15 cellular contexts compared by ENCODE assay signal in the genomic region with DNA sequence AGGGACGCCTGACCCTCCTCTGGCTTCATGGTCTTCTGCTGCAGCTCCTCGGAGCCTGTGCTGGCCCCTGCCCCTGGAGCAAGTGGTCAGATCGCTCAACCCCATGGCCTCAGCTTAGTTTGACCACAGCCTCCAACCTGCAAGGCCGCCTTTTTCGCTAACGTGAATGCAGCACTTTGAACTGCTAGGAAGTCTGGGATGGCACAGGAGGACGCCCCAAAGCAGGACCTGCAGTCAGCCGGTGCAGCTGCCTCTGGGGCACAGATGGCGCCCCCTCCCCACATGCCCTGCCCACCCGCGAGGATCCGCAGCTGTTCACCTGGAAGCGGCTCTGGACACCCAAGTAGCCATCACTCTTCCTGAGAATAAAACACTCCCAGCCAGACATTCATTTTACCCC.
DNase-seq lines count a peak whose midpoint lies in the region; ATAC-seq and TF ChIP-seq lines count a peak whose summit lies in the region.
"Had no signal": no experiment of that assay in that cellular context is flagged by ENCODE, and none has a peak within 500 bp of the region (broad histone marks: within the 10 kb centered on the region; RNA-seq: fewer than 3 reads in every experiment).

No MANE protein-coding gene starts in this region.

- H3K4me3 ChIP-seq in H7 (ENCODE audit: insufficient read depth, low read depth, low read length) (no peak overlapping the region), neural progenitor cell (no peak overlapping the region), heart right ventricle (no peak overlapping the region), colonic mucosa (no peak overlapping the region)
- H3K4me3 ChIP-seq: BLaER1 treated with 17β-estradiol and CSF1 and Interleukin-3, amounts not matched to agents 10 nM and 100 nM; GM23338; HAP-1 had no signal

- H3K4me1 ChIP-seq in neural progenitor cell (no peaks in the 10 kb centered on the region), heart right ventricle (no peaks in the 10 kb centered on the region), colonic mucosa (no peaks in the 10 kb centered on the region)
- H3K4me1 ChIP-seq: HAP-1 had no signal

- H3K4me1 Mint-ChIP-seq in brain (peaks cover 69% of the 10 kb centered on the region), neural progenitor cell (peaks cover 45% of the 10 kb centered on the region)
- H3K4me1 Mint-ChIP-seq: CD4-positive, CD25-positive, alpha-beta regulatory T cell; GM23338 had no signal

- H3K9me3 Mint-ChIP-seq in brain = peaks cover 0 to 4% (median 0%) of the 10 kb centered on the region in 5 experiments
- H3K9me3 Mint-ChIP-seq in neural progenitor cell = no peaks in the 10 kb centered on the region
- H3K9me3 Mint-ChIP-seq: CD4-positive, CD25-positive, alpha-beta regulatory T cell had no signal

- no peak for TF ChIP-seq CTCF in brain (conservative IDR thresholded peaks at IDR 0.05)
- TF ChIP-seq CTCF in neural progenitor cell (IDR thresholded peaks at IDR 0.05) = no peak
- no peak for TF ChIP-seq CTCF in heart right ventricle (IDR thresholded peaks at IDR 0.05)
- TF ChIP-seq CTCF in colonic mucosa (IDR thresholded peaks at IDR 0.05) = no peak

- H4K20me1 ChIP-seq in neural progenitor cell (ENCODE audit: low read depth) = no peaks in the 10 kb centered on the region
- H4K20me1 ChIP-seq: BLaER1 treated with 17β-estradiol and CSF1 and Interleukin-3, amounts not matched to agents 10 nM and 100 nM had no signal

- H3K36me3 ChIP-seq in H7 (replicated peaks; ENCODE audit: control insufficient read depth, insufficient read depth, low read length) = no peaks in the 10 kb centered on the region
- H3K36me3 ChIP-seq in neural progenitor cell = no peaks in the 10 kb centered on the region
- no peaks in the 10 kb centered on the region for H3K36me3 ChIP-seq in heart right ventricle
- H3K36me3 ChIP-seq in colonic mucosa = no peaks in the 10 kb centered on the region
- H3K36me3 ChIP-seq: BLaER1 treated with 17β-estradiol and CSF1 and Interleukin-3, amounts not matched to agents 10 nM and 100 nM; HAP-1 had no signal

- no peak overlapping the region for H3K4me2 ChIP-seq in neural progenitor cell
- H3K4me2 ChIP-seq: BLaER1 treated with 17β-estradiol and CSF1 and Interleukin-3, amounts not matched to agents 10 nM and 100 nM; GM23338 had no signal

- H2AFZ ChIP-seq in neural progenitor cell (replicated peaks) = no peak overlapping the region
- H2AFZ ChIP-seq: GM23338 had no signal

- H3K27me3 ChIP-seq in H7 (ENCODE audit: control insufficient read depth, insufficient read depth, low read length) (no peaks in the 10 kb centered on the region), neural progenitor cell (no peaks in the 10 kb centered on the region), heart right ventricle (peaks cover 0 to 8% (median 4%) of the 10 kb centered on the region in 7 donors), colonic mucosa (no peaks in the 10 kb centered on the region)
- H3K27me3 ChIP-seq: BLaER1 treated with 17β-estradiol and CSF1 and Interleukin-3, amounts not matched to agents 10 nM and 100 nM had no signal

- 77 to 83% methylated on average over 13 of the region's 13 CpGs for WGBS in heart right ventricle, 2 donors

- no peaks in the 10 kb centered on the region for H3K79me2 ChIP-seq in neural progenitor cell (ENCODE audit: low read depth)

- H3K9ac ChIP-seq in neural progenitor cell (no peak overlapping the region), colonic mucosa (ENCODE audit: low read depth in 2 of 2, low read length in 2 of 2) (no peak overlapping the region)
- H3K9ac ChIP-seq: BLaER1 treated with 17β-estradiol and CSF1 and Interleukin-3, amounts not matched to agents 10 nM and 100 nM had no signal

- no peaks in the 10 kb centered on the region for H3K9me3 ChIP-seq in neural progenitor cell (ENCODE audit: low read depth)
- no peaks in the 10 kb centered on the region for H3K9me3 ChIP-seq in heart right ventricle
- no peaks in the 10 kb centered on the region for H3K9me3 ChIP-seq in colonic mucosa
- H3K9me3 ChIP-seq: BLaER1 treated with 17β-estradiol and CSF1 and Interleukin-3, amounts not matched to agents 10 nM and 100 nM; HAP-1 had no signal

- DNase-seq in H7 = peak; percentile 47
- peak; percentile 43 for DNase-seq in NCI-H524 treated with DMSO at 0.1 percent for 48 hours (lab: John Stamatoyannopoulos, UW)
- DNase-seq in neural progenitor cell (ENCODE audit: low spot score) = no peak
- no peak for DNase-seq in superior temporal gyrus (ENCODE audit: extremely low spot score)
- DNase-seq in heart right ventricle = no peak
- DNase-seq in colonic mucosa = no peak
- DNase-seq: ACHN; CD4-positive, CD25-positive, alpha-beta regulatory T cell; DMS79 treated with DMSO at 0.1 percent for 48 hours; EL had no signal

- H3K27ac ChIP-seq in neural progenitor cell (no peak overlapping the region), heart right ventricle (no peak overlapping the region), colonic mucosa (no peak overlapping the region)
- H3K27ac ChIP-seq: BLaER1 treated with 17β-estradiol and CSF1 and Interleukin-3, amounts not matched to agents 10 nM and 100 nM had no signal

- no peaks in the 10 kb centered on the region for H3K36me3 Mint-ChIP-seq in brain
- H3K36me3 Mint-ChIP-seq in neural progenitor cell = no peaks in the 10 kb centered on the region
- H3K36me3 Mint-ChIP-seq: CD4-positive, CD25-positive, alpha-beta regulatory T cell had no signal

- H3F3A ChIP-seq in neural progenitor cell (ENCODE audit: low read depth) = no peaks in the 10 kb centered on the region

- no peak for ATAC-seq in heart right ventricle
- ATAC-seq: GM23338, HepG2 had no signal

- intact Hi-C loops in heart right ventricle (cut with DNase I) (no loop called here), colonic mucosa (cut with DNase I) (no loop called here)

- H3K27me3 Mint-ChIP-seq in brain (no peaks in the 10 kb centered on the region), neural progenitor cell (ENCODE audit: insufficient read depth, low read depth) (peaks cover 4% of the 10 kb centered on the region)
- H3K27me3 Mint-ChIP-seq: CD4-positive, CD25-positive, alpha-beta regulatory T cell had no signal

- H3K4me3 Mint-ChIP-seq in brain (no peak overlapping the region), neural progenitor cell (no peak overlapping the region)
- H3K4me3 Mint-ChIP-seq: CD4-positive, CD25-positive, alpha-beta regulatory T cell; GM23338 had no signal

- H3K27ac Mint-ChIP-seq in brain (peak overlapping the region; percentile 73 to 91 (median 78)), neural progenitor cell (peak overlapping the region; percentile 81)
- H3K27ac Mint-ChIP-seq: GM23338 had no signal

Comparison
In these comparisons a context has a peak if more than half of its experiments do, and no peak if none do; other contexts are left out.
1. DNase-seq: peak in H7 (single experiment) and NCI-H524 treated with DMSO at 0.1 percent for 48 hours (single experiment); none in neural progenitor cell (single experiment), superior temporal gyrus (single experiment), heart right ventricle (0 of 2) and colonic mucosa (single experiment).